ENCODE assay signal across 8 cellular contexts in genomic region chr1:202010042-202011015, GRCh38. TPM values are rescaled to one million over a fixed set of nuclear protein-coding genes. Genes with fewer than 3 reads are reported as not detected.
DNase-seq lines count a peak whose midpoint lies in the region; ATAC-seq and TF ChIP-seq lines count a peak whose summit lies in the region.

ELF3 (plus strand) TSS chr1:202010587; CDS start chr1:202011137, 550 bp downstream.

- intact Hi-C loops in Right ventricle myocardium superior (cut with DNase I): no loop called here

- no peak within 1 kb of the TSS for H3K4me3 ChIP-seq in right atrium auricular region
- H3K4me3 ChIP-seq in upper lobe of left lung: peak within 1 kb of the TSS; percentile 1 to 54 (median 48)
- no peak within 1 kb of the TSS for H3K4me3 ChIP-seq in effector memory CD4-positive, alpha-beta T cell (ENCODE audit: insufficient read depth, low read depth, low read length, poor library complexity, severe bottlenecking)

- H3K9me3 ChIP-seq in right atrium auricular region (no peaks in the 10 kb centered on the region), upper lobe of left lung (no peaks in the 10 kb centered on the region)
- no peaks in the 10 kb centered on the region for H3K9me3 ChIP-seq in effector memory CD4-positive, alpha-beta T cell (ENCODE audit: control insufficient read depth, low read length)

- no peak within 1 kb of the TSS for H3K27ac ChIP-seq in right atrium auricular region
- peak within 1 kb of the TSS; percentile 79 to 89 (median 86) for H3K27ac ChIP-seq in upper lobe of left lung
- no peak within 1 kb of the TSS for H3K27ac ChIP-seq in effector memory CD4-positive, alpha-beta T cell (ENCODE audit: insufficient read depth, low read length, poor library complexity, severe bottlenecking)

- TF ChIP-seq EP300 in upper lobe of left lung (IDR thresholded peaks at IDR 0.05): peak; percentile 26 to 91 (median 84)

- TF ChIP-seq POLR2A in upper lobe of left lung (IDR thresholded peaks at IDR 0.05): peak; percentile 31 to 99 (median 89)

- peaks cover 0 to 7% of the 10 kb centered on the region in 2 donors for H3K4me1 ChIP-seq in right atrium auricular region
- H3K4me1 ChIP-seq in upper lobe of left lung: peaks cover 0 to 43% (median 15%) of the 10 kb centered on the region in 4 donors
- no peaks in the 10 kb centered on the region for H3K4me1 ChIP-seq in effector memory CD4-positive, alpha-beta T cell (ENCODE audit: control insufficient read depth, insufficient read depth, low read length, poor library complexity, severe bottlenecking)

- H3K36me3 ChIP-seq in right atrium auricular region (peaks cover 10% of the 10 kb centered on the region), upper lobe of left lung (peaks cover 10 to 51% (median 18%) of the 10 kb centered on the region in 4 donors)
- H3K36me3 ChIP-seq in effector memory CD4-positive, alpha-beta T cell (ENCODE audit: control insufficient read depth, insufficient read depth, low read length): peaks cover 5% of the 10 kb centered on the region

- DNase-seq in Right ventricle myocardium superior (peak; percentile 46), right atrium auricular region (ENCODE audit: low spot score) (no peak), NCI-H82 treated with DMSO at 0.1 percent for 48 hours (lab: John Stamatoyannopoulos, UW; ENCODE audit: unreplicated experiment) (peak; percentile 66), iPS DF 4.7 (ENCODE audit: extremely low read depth, low spot score) (peak; percentile 95), upper lobe of left lung (peak; percentile 82 to 91), RKO (ENCODE audit: low spot score) (no peak)
- DNase-seq in effector memory CD4-positive, alpha-beta T cell: no peak

- ATAC-seq in Right ventricle myocardium superior (ENCODE audit: poor library complexity) (peak; percentile 69), HG03175 (IDR thresholded peaks at IDR 0.05; ENCODE audit: unreplicated experiment) (peak; percentile 67), upper lobe of left lung (ENCODE audit: low FRiP score in 2 of 2) (peak; percentile 63 to 89)

- no peak for TF ChIP-seq CTCF in right atrium auricular region (IDR thresholded peaks at IDR 0.05)
- TF ChIP-seq CTCF in upper lobe of left lung (IDR thresholded peaks at IDR 0.05): no peak

- H3K27me3 ChIP-seq in right atrium auricular region (no peaks in the 10 kb centered on the region), upper lobe of left lung (no peaks in the 10 kb centered on the region)
- no peaks in the 10 kb centered on the region for H3K27me3 ChIP-seq in effector memory CD4-positive, alpha-beta T cell (replicated peaks; ENCODE audit: control insufficient read depth, insufficient read depth, low read length, poor library complexity, severe bottlenecking)

- 78 to 83% methylated on average over 15 to 23 of the region's 24 CpGs for WGBS in upper lobe of left lung, 2 donors

RNA-seq across cellular contexts. Expression of gene ELF3, which starts in this region (rescaled TPM):
- total RNA-seq in Right ventricle myocardium superior: 0.65 TPM
- total RNA-seq in right atrium auricular region: 1 to 10 TPM in 1 of 2 donors, not detected in 1; 1.7 TPM
- total RNA-seq in upper lobe of left lung: 100 to 1,000 TPM in 4 of 6 donors, 10 to 100 TPM in 2; 82.8 to 261 (median 137) TPM

Comparison
In these comparisons a context has a peak if more than half of its experiments do, and no peak if none do; other contexts are left out.
1. RNA of gene ELF3 (total RNA-seq): 82.8 to 261 TPM in upper lobe of left lung; 1.7 TPM in right atrium auricular region and 0.65 TPM in Right ventricle myocardium superior (single experiment); every median in the first group is over 10 times any median in the second.
2. Peak in DNase-seq and ATAC-seq in Right ventricle myocardium superior; RNA of the gene not detected or under 1 TPM.
3. DNase-seq: peak in NCI-H82 treated with DMSO at 0.1 percent for 48 hours (single experiment), iPS DF 4.7 (single experiment) and upper lobe of left lung (2 of 2); none in right atrium auricular region (single experiment), RKO (single experiment) and effector memory CD4-positive, alpha-beta T cell (0 of 3).
4. H3K27ac ChIP-seq: peak in upper lobe of left lung (4 of 4); none in right atrium auricular region (0 of 2) and effector memory CD4-positive, alpha-beta T cell (single experiment).
5. H3K4me3 ChIP-seq: peak in upper lobe of left lung (4 of 4); none in right atrium auricular region (0 of 2) and effector memory CD4-positive, alpha-beta T cell (single experiment).
6. Peak in every context shown above with its lines, with median percentiles within 50 percentile points of each other: ATAC-seq.